15 cellular contexts compared by ENCODE assay signal in the genomic region with DNA sequence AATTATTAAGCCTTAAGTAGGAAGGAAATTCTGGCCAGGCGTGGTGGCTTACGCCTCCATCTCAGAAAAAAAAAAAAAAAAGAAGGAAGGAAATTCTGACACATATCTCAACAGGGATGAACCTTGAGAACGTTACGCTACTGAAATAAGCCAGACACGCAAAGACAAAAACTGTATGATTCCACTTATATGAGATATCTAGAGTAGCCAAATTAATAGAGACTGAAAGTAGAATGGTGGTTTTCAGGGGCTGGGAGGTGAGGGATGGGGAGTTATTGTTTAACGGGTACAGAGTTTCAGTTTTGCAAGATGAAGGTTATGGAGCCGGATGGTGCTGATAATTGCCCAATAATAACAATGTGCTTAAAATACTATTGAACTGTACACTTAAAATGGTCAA. TPM values are rescaled to one million over a fixed set of nuclear protein-coding genes. Genes with fewer than 3 reads are reported as not detected.
DNase-seq lines count a peak whose midpoint lies in the region; ATAC-seq, FAIRE-seq and TF ChIP-seq lines count a peak whose summit lies in the region.
"Had no signal": no experiment of that assay in that cellular context is flagged by ENCODE, and none has a peak within 500 bp of the region (broad histone marks: within the 10 kb centered on the region; RNA-seq: fewer than 3 reads in every experiment).

No MANE protein-coding gene starts in this region.

- DNase-seq in GM12865 (ENCODE audit: low read depth): peak; percentile 43
- DNase-seq in activated T-helper 1 cell treated with anti-CD3 and anti-CD28 coated beads, Interleukin-12 subunit alpha, Interleukin-12 subunit beta, Interleukin-2, Interleukin-4 antibody, amounts not matched to agents 30 ng/mL and 10 ng/mL and 1 ng/mL, durations not matched to agents 14 hours and 24 hours and 36 hours (ENCODE audit: low spot score): no peak
- DNase-seq in UCSD-AML1 (lab: John Stamatoyannopoulos, UW; ENCODE audit: unreplicated experiment): no peak
- no peak for DNase-seq in RCC 7860 (ENCODE audit: low spot score)
- DNase-seq: activated T-cell treated with anti-CD3 and anti-CD28 coated beads, Interleukin-2, amount 50 U/mL, for 48 hours; body of pancreas; CD4-positive, alpha-beta T cell; dorsolateral prefrontal cortex; NCI-H2081 treated with DMSO at 0.1 percent for 48 hours; SHP77 treated with DMSO at 0.1 percent for 48 hours; substantia nigra had no signal

- H3K4me3 Mint-ChIP-seq in activated T-helper 1 cell treated with anti-CD3 and anti-CD28 coated beads, Interleukin-12 subunit alpha, Interleukin-12 subunit beta, Interleukin-2, Interleukin-4 antibody, amounts not matched to agents 30 ng/mL and 10 ng/mL and 1 ng/mL, durations not matched to agents 14 hours and 24 hours and 36 hours: peak overlapping the region; percentile 43
- H3K4me3 Mint-ChIP-seq: CD4-positive, alpha-beta T cell; nephron had no signal

- no peak for FAIRE-seq in RCC 7860 (lab: Jason Lieb, UNC)

- no peaks in the 10 kb centered on the region for H3K9me3 Mint-ChIP-seq in activated T-helper 1 cell treated with anti-CD3 and anti-CD28 coated beads, Interleukin-12 subunit alpha, Interleukin-12 subunit beta, Interleukin-2, Interleukin-4 antibody, amounts not matched to agents 30 ng/mL and 10 ng/mL and 1 ng/mL, durations not matched to agents 14 hours and 24 hours and 36 hours
- H3K9me3 Mint-ChIP-seq: CD4-positive, alpha-beta T cell; nephron had no signal

- intact Hi-C loops in activated T-helper 1 cell treated with anti-CD3 and anti-CD28 coated beads, Interleukin-12 subunit alpha, Interleukin-12 subunit beta, Interleukin-2, Interleukin-4 antibody, amounts not matched to agents 30 ng/mL and 10 ng/mL and 1 ng/mL, durations not matched to agents 14 hours and 24 hours and 36 hours (cut with micrococcal nuclease): loop anchor here (2.0 kb wide), 2 partner anchors 14 to 30 kb away; no protein-coding TSS in a partner anchor

- peaks cover 50% of the 10 kb centered on the region for H3K4me1 Mint-ChIP-seq in activated T-helper 1 cell treated with anti-CD3 and anti-CD28 coated beads, Interleukin-12 subunit alpha, Interleukin-12 subunit beta, Interleukin-2, Interleukin-4 antibody, amounts not matched to agents 30 ng/mL and 10 ng/mL and 1 ng/mL, durations not matched to agents 14 hours and 24 hours and 36 hours (ENCODE audit: low read depth)

- H3K27me3 Mint-ChIP-seq in activated T-helper 1 cell treated with anti-CD3 and anti-CD28 coated beads, Interleukin-12 subunit alpha, Interleukin-12 subunit beta, Interleukin-2, Interleukin-4 antibody, amounts not matched to agents 30 ng/mL and 10 ng/mL and 1 ng/mL, durations not matched to agents 14 hours and 24 hours and 36 hours (ENCODE audit: insufficient read depth): peaks cover 25% of the 10 kb centered on the region

- H3K36me3 Mint-ChIP-seq in activated T-helper 1 cell treated with anti-CD3 and anti-CD28 coated beads, Interleukin-12 subunit alpha, Interleukin-12 subunit beta, Interleukin-2, Interleukin-4 antibody, amounts not matched to agents 30 ng/mL and 10 ng/mL and 1 ng/mL, durations not matched to agents 14 hours and 24 hours and 36 hours (ENCODE audit: low read depth): peaks cover 3% of the 10 kb centered on the region

- ATAC-seq in GM19043 (IDR thresholded peaks at IDR 0.05; ENCODE audit: low read depth, unreplicated experiment) (peak; percentile 62), HG03354 (IDR thresholded peaks at IDR 0.05; ENCODE audit: poor library complexity, severe bottlenecking, unreplicated experiment) (peak; percentile 60), GM19023 (IDR thresholded peaks at IDR 0.05; ENCODE audit: unreplicated experiment) (no peak)
- ATAC-seq: body of pancreas had no signal

- no peak for TF ChIP-seq CTCF in GM12865 (IDR thresholded peaks at IDR 0.05; ENCODE audit: insufficient read depth, low read depth, low read length, missing control alignments)

- peak overlapping the region; percentile 79 for H3K27ac Mint-ChIP-seq in activated T-helper 1 cell treated with anti-CD3 and anti-CD28 coated beads, Interleukin-12 subunit alpha, Interleukin-12 subunit beta, Interleukin-2, Interleukin-4 antibody, amounts not matched to agents 30 ng/mL and 10 ng/mL and 1 ng/mL, durations not matched to agents 14 hours and 24 hours and 36 hours
- H3K27ac Mint-ChIP-seq: CD4-positive, alpha-beta T cell had no signal

- no peak overlapping the region for H3K4me3 ChIP-seq in GM12865 (ENCODE audit: low read depth, low read length)
- H3K4me3 ChIP-seq: body of pancreas, dorsolateral prefrontal cortex had no signal

RNA-seq across cellular contexts. Expression of gene HNF1B, which starts 16.2 kb away (rescaled TPM):
- 3.2 and 3.6 TPM in 2 replicates for total RNA-seq in activated T-helper 1 cell treated with anti-CD3 and anti-CD28 coated beads, Interleukin-12 subunit alpha, Interleukin-12 subunit beta, Interleukin-2, Interleukin-4 antibody, amounts not matched to agents 30 ng/mL and 10 ng/mL and 1 ng/mL, durations not matched to agents 14 hours and 24 hours and 36 hours
- total RNA-seq: CD4-positive, alpha-beta T cell had no signal
